Comparison of ENCODE assay signal across 22 cellular contexts in genomic region chr1:221184131-221184794, GRCh38.
DNase-seq lines count a peak whose midpoint lies in the region; ATAC-seq, FAIRE-seq and TF ChIP-seq lines count a peak whose summit lies in the region.
"Had no signal": no experiment of that assay in that cellular context is flagged by ENCODE, and none has a peak within 500 bp of the region (broad histone marks: within the 10 kb centered on the region; RNA-seq: fewer than 3 reads in every experiment).

No MANE protein-coding gene starts in this region.

- H3K36me3 Mint-ChIP-seq in Calu3 (ENCODE audit: insufficient read depth, unreplicated experiment): peaks cover 5% of the 10 kb centered on the region
- H3K36me3 Mint-ChIP-seq in astrocyte (ENCODE audit: low read depth, unreplicated experiment): no peaks in the 10 kb centered on the region
- no peaks in the 10 kb centered on the region for H3K36me3 Mint-ChIP-seq in activated naive CD4-positive, alpha-beta T cell treated with anti-CD3 and anti-CD28 coated beads, Interleukin-2, amount 10 ng/mL, durations not matched to agents 7 days and 5 days
- H3K36me3 Mint-ChIP-seq: CD8-positive, alpha-beta memory T cell; T-cell had no signal

- no peaks in the 10 kb centered on the region for H3K27me3 Mint-ChIP-seq in Calu3 (ENCODE audit: unreplicated experiment)
- H3K27me3 Mint-ChIP-seq in astrocyte (ENCODE audit: low read depth, unreplicated experiment): peaks cover 6% of the 10 kb centered on the region
- no peaks in the 10 kb centered on the region for H3K27me3 Mint-ChIP-seq in activated naive CD4-positive, alpha-beta T cell treated with anti-CD3 and anti-CD28 coated beads, Interleukin-2, amount 10 ng/mL, durations not matched to agents 7 days and 5 days

- H3K4me1 ChIP-seq in astrocyte (ENCODE audit: insufficient read depth, low read length) (no peaks in the 10 kb centered on the region), osteoblast (ENCODE audit: insufficient read depth, low read length) (no peaks in the 10 kb centered on the region)

- H3K9me3 ChIP-seq in astrocyte (ENCODE audit: insufficient read depth, low read depth, low read length) (no peaks in the 10 kb centered on the region), osteoblast (ENCODE audit: low read depth, low read length) (no peaks in the 10 kb centered on the region)

- intact Hi-C loops in Calu3 (cut with micrococcal nuclease; ENCODE audit: unreplicated experiment): no loop called here

- H3K36me3 ChIP-seq in astrocyte (ENCODE audit: insufficient read depth, low read length): no peaks in the 10 kb centered on the region
- no peaks in the 10 kb centered on the region for H3K36me3 ChIP-seq in osteoblast (ENCODE audit: insufficient read depth, low read length)

- H3K4me1 Mint-ChIP-seq in Calu3 (ENCODE audit: low read depth, unreplicated experiment) (peaks cover 18% of the 10 kb centered on the region), astrocyte (ENCODE audit: low read depth, unreplicated experiment) (no peaks in the 10 kb centered on the region)
- no peaks in the 10 kb centered on the region for H3K4me1 Mint-ChIP-seq in activated naive CD4-positive, alpha-beta T cell treated with anti-CD3 and anti-CD28 coated beads, Interleukin-2, amount 10 ng/mL, durations not matched to agents 7 days and 5 days
- H3K4me1 Mint-ChIP-seq: CD8-positive, alpha-beta memory T cell; T-cell had no signal

- CTCF ChIA-PET in Calu3 (lab: Charles Lee): no interaction called here
- CTCF ChIA-PET in activated naive CD4-positive, alpha-beta T cell treated with anti-CD3 and anti-CD28 coated beads, Interleukin-2, amount 10 ng/mL, durations not matched to agents 7 days and 5 days (lab: Charles Lee): no interaction called here

- no peak for ATAC-seq in HG03439 (IDR thresholded peaks at IDR 0.05; ENCODE audit: unreplicated experiment)
- ATAC-seq: T-cell had no signal

- H3K4me2 ChIP-seq in astrocyte (ENCODE audit: low read length): no peak overlapping the region
- no peak overlapping the region for H3K4me2 ChIP-seq in osteoblast (ENCODE audit: insufficient read depth, low read length)

- H4K20me1 ChIP-seq in astrocyte (ENCODE audit: insufficient read depth, low read length) (no peaks in the 10 kb centered on the region), osteoblast (ENCODE audit: insufficient read depth, low read length) (no peaks in the 10 kb centered on the region)

- no peak for DNase-seq in Calu3
- DNase-seq in OCI-M1 (lab: John Stamatoyannopoulos, UW): peak; percentile 57
- no peak for DNase-seq in astrocyte (ENCODE audit: low read depth)
- DNase-seq in osteoblast (ENCODE audit: insufficient read length, low spot score, missing footprints): peak; percentile 17
- no peak for DNase-seq in activated naive CD4-positive, alpha-beta T cell treated with anti-CD3 and anti-CD28 coated beads, Interleukin-2, amount 10 ng/mL, durations not matched to agents 7 days and 5 days
- DNase-seq in stimulated activated CD4-positive, alpha-beta T cell treated with anti-CD3 and anti-CD28 coated beads, Interleukin-2, amount 100 ng/mL, for 48 hours: no peak
- DNase-seq: CD8-positive, alpha-beta memory T cell; DMS53; GDM1; H9; KG1; NCI-H1417; NCI-H1694 treated with DMSO at 0.1 percent for 48 hours; NCI-H2081 treated with DMSO at 0.1 percent for 48 hours; NCI-H2171 treated with DMSO at 0.1 percent for 48 hours; NCI-H524 treated with DMSO at 0.1 percent for 48 hours; SIG-M5; T-cell had no signal

- H2AFZ ChIP-seq in astrocyte (ENCODE audit: low read depth, low read length) (no peak overlapping the region), osteoblast (ENCODE audit: low read length) (no peak overlapping the region)

- no peak for TF ChIP-seq CTCF in Calu3 (IDR thresholded peaks at IDR 0.05; ENCODE audit: unreplicated experiment)
- no peak for TF ChIP-seq CTCF in astrocyte (IDR thresholded peaks at IDR 0.05; ENCODE audit: insufficient read depth, low read depth, low read length)
- no peak for TF ChIP-seq CTCF in osteoblast (IDR thresholded peaks at IDR 0.05; ENCODE audit: extremely low read depth, low read depth, low read length)

- BruUV-seq in Calu3 (replicated peaks; lab: Mats Ljungman, UMichigan): no TSS peak

- H3K4me3 Mint-ChIP-seq in Calu3 (ENCODE audit: low read depth, unreplicated experiment): peak overlapping the region; percentile 46
- no peak overlapping the region for H3K4me3 Mint-ChIP-seq in astrocyte (ENCODE audit: unreplicated experiment)
- H3K4me3 Mint-ChIP-seq in activated naive CD4-positive, alpha-beta T cell treated with anti-CD3 and anti-CD28 coated beads, Interleukin-2, amount 10 ng/mL, durations not matched to agents 7 days and 5 days: no peak overlapping the region
- H3K4me3 Mint-ChIP-seq: CD8-positive, alpha-beta memory T cell; H9; T-cell had no signal

- no peaks in the 10 kb centered on the region for H3K27me3 ChIP-seq in astrocyte (ENCODE audit: insufficient read depth, low read length)
- H3K27me3 ChIP-seq in osteoblast (ENCODE audit: insufficient read depth, low read length): no peaks in the 10 kb centered on the region

- peak overlapping the region; percentile 80 for H3K27ac Mint-ChIP-seq in Calu3 (ENCODE audit: unreplicated experiment)
- peak overlapping the region; percentile 23 for H3K27ac Mint-ChIP-seq in astrocyte (ENCODE audit: unreplicated experiment)
- no peak overlapping the region for H3K27ac Mint-ChIP-seq in activated naive CD4-positive, alpha-beta T cell treated with anti-CD3 and anti-CD28 coated beads, Interleukin-2, amount 10 ng/mL, durations not matched to agents 7 days and 5 days
- H3K27ac Mint-ChIP-seq: CD8-positive, alpha-beta memory T cell; H9; T-cell had no signal

- no peaks in the 10 kb centered on the region for H3K79me2 ChIP-seq in astrocyte (ENCODE audit: insufficient read depth, low read length)
- no peaks in the 10 kb centered on the region for H3K79me2 ChIP-seq in osteoblast (ENCODE audit: insufficient read depth, low read length)

- no peak overlapping the region for H3K4me3 ChIP-seq in astrocyte (ENCODE audit: insufficient read depth, low read depth, low read length)
- H3K4me3 ChIP-seq in osteoblast (ENCODE audit: insufficient read depth, low read length): no peak overlapping the region

- no peak for FAIRE-seq in astrocyte (lab: Jason Lieb, UNC)
- FAIRE-seq: D721Med, HTR-8/SVneo had no signal

- H3K9me3 Mint-ChIP-seq in Calu3 (ENCODE audit: low read depth, unreplicated experiment) (no peaks in the 10 kb centered on the region), astrocyte (ENCODE audit: unreplicated experiment) (peaks cover 4% of the 10 kb centered on the region)
- no peaks in the 10 kb centered on the region for H3K9me3 Mint-ChIP-seq in activated naive CD4-positive, alpha-beta T cell treated with anti-CD3 and anti-CD28 coated beads, Interleukin-2, amount 10 ng/mL, durations not matched to agents 7 days and 5 days
- H3K9me3 Mint-ChIP-seq: H9, T-cell had no signal

- H3K9ac ChIP-seq in astrocyte (ENCODE audit: low read length): no peak overlapping the region

- no peak overlapping the region for H3K27ac ChIP-seq in astrocyte (ENCODE audit: low read depth, low read length)
- H3K27ac ChIP-seq in osteoblast (ENCODE audit: low read depth, low read length): no peak overlapping the region
- H3K27ac ChIP-seq: C4-2B had no signal

Comparison
In these comparisons a context has a peak if more than half of its experiments do, and no peak if none do; other contexts are left out.
1. DNase-seq: peak in OCI-M1 (single experiment) and osteoblast (single experiment); none in Calu3 (single experiment), astrocyte (single experiment), activated naive CD4-positive, alpha-beta T cell treated with anti-CD3 and anti-CD28 coated beads, Interleukin-2, amount 10 ng/mL, durations not matched to agents 7 days and 5 days (single experiment) and stimulated activated CD4-positive, alpha-beta T cell treated with anti-CD3 and anti-CD28 coated beads, Interleukin-2, amount 100 ng/mL, for 48 hours (0 of 2).